ENCODE assay signal across 20 cellular contexts in the genomic region with DNA sequence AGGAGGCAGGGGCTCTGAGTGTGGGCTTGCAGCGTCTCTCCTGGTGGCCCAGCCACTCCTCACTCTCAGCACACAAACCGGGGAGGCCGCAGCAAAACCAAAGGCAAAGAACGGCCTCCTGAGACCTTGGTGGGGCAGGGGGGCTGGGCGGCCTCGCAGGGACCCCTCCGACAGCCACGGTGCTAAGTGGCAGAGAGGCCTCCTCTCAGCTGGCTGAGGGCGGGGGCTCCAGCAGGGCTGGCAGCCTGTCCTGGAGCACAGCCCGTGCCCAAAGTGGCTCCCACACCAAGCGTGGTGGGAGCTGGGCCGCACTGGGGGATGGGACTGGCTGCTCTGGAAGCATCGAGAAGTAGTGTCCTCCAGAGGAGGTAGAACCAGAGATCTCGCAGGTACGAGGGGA.
"Had no signal": no experiment of that assay in that cellular context is flagged by ENCODE, and none has a peak within 500 bp of the region (broad histone marks: within the 10 kb centered on the region; RNA-seq: fewer than 3 reads in every experiment).

No MANE protein-coding gene starts in this region.

- H3K4me3 ChIP-seq: adrenal gland, Peyer's patch had no signal

- ATAC-seq: activated CD4-positive, CD25-positive, alpha-beta regulatory T cell treated with anti-CD3 and anti-CD28 coated beads, Interleukin-2, amount 50 U/mL, for 24 hours; activated CD8-positive, alpha-beta T cell treated with anti-CD3 and anti-CD28 coated beads for 36 hours; activated T-cell treated with anti-CD3 and anti-CD28 coated beads, Interleukin-2, amount 50 U/mL, for 72 hours had no signal

- H3K27me3 ChIP-seq: adrenal gland, Peyer's patch had no signal

- H3K9me3 ChIP-seq: adrenal gland, Peyer's patch had no signal

- DNase-seq: activated CD4-positive, alpha-beta T cell treated with anti-CD3 and anti-CD28 coated beads for 4 hours; activated CD8-positive, alpha-beta memory T cell treated with anti-CD3 and anti-CD28 coated beads, Interleukin-2, amount 50 U/mL, for 4 hours; activated CD8-positive, alpha-beta T cell treated with anti-CD3 and anti-CD28 coated beads for 36 hours; activated gamma-delta T cell treated with Interleukin-2 at 50 U/mL for 16 hours; activated naive CD4-positive, alpha-beta T cell treated with anti-CD3 and anti-CD28 coated beads, Interleukin-2, amount 50 U/mL, for 16 hours; activated naive CD8-positive, alpha-beta T cell treated with anti-CD3 and anti-CD28 coated beads, Interleukin-2, amount 10 ng/mL, durations not matched to agents 7 days and 5 days; activated T-cell treated with anti-CD3 and anti-CD28 coated beads, Interleukin-2, amount 50 U/mL, for 72 hours; anterior cingulate cortex; Karpas-422; NCI-H1105 treated with DMSO at 0.1 percent for 48 hours; NCI-H1436 treated with DMSO at 0.1 percent for 48 hours; NCI-H187; NCI-H2081; NCI-H446; NCI-H524; Peyer's patch; SHP77 treated with DMSO at 0.1 percent for 48 hours had no signal

- H3K36me3 ChIP-seq: adrenal gland, Peyer's patch had no signal

- H3K4me1 ChIP-seq: adrenal gland, Peyer's patch had no signal

- H3K27ac ChIP-seq: adrenal gland, Peyer's patch, RWPE1 had no signal
